11 cellular contexts compared by ENCODE assay signal in genomic region chr22:38215156-38216038, GRCh38. TPM values are rescaled to one million over a fixed set of nuclear protein-coding genes. Genes with fewer than 3 reads are reported as not detected.
DNase-seq lines count a peak whose midpoint lies in the region; ATAC-seq and TF ChIP-seq lines count a peak whose summit lies in the region.
"Had no signal": no experiment of that assay in that cellular context is flagged by ENCODE, and none has a peak within 500 bp of the region (broad histone marks: within the 10 kb centered on the region; RNA-seq: fewer than 3 reads in every experiment).

No MANE protein-coding gene starts in this region.

- no peak for TF ChIP-seq CTCF in HFFc6 (IDR thresholded peaks at IDR 0.05)
- TF ChIP-seq CTCF in dorsolateral prefrontal cortex (IDR thresholded peaks at IDR 0.05 in 54 of 56, conservative IDR thresholded peaks at IDR 0.05 in 2 of 56; ENCODE audit: low read depth in 1 of 56, partially characterized antibody in 56 of 56), result no peak
- TF ChIP-seq CTCF in osteocyte (IDR thresholded peaks at IDR 0.05), result no peak

- H3K27me3 Mint-ChIP-seq in CD4-positive, CD25-positive, alpha-beta regulatory T cell, result no peaks in the 10 kb centered on the region
- H3K27me3 Mint-ChIP-seq in HFFc6 (ENCODE audit: insufficient read depth), result peaks cover 31% of the 10 kb centered on the region
- no peaks in the 10 kb centered on the region for H3K27me3 Mint-ChIP-seq in osteocyte (ENCODE audit: unreplicated experiment)

- peaks cover 20% of the 10 kb centered on the region for H3K4me1 ChIP-seq in CD4-positive, CD25-positive, alpha-beta regulatory T cell (ENCODE audit: control insufficient read depth, insufficient read depth, low read length, poor library complexity, severe bottlenecking)

- no peaks in the 10 kb centered on the region for H3K27me3 ChIP-seq in CD4-positive, CD25-positive, alpha-beta regulatory T cell (ENCODE audit: control insufficient read depth, insufficient read depth, low read length)
- H3K27me3 ChIP-seq in dorsolateral prefrontal cortex, result no peaks in the 10 kb centered on the region
- H3K27me3 ChIP-seq: colonic mucosa had no signal

- H3K4me3 Mint-ChIP-seq in CD4-positive, CD25-positive, alpha-beta regulatory T cell, result peak overlapping the region in 3 of 4 donors; percentile 21 to 80 (median 26)
- H3K4me3 Mint-ChIP-seq in HFFc6 (peak overlapping the region; percentile 28; the same call in 1 of the 2 replicates), osteocyte (ENCODE audit: unreplicated experiment) (no peak overlapping the region)

- ATAC-seq in CD4-positive, CD25-positive, alpha-beta regulatory T cell (ENCODE audit: low read depth in 2 of 2), result no peak
- ATAC-seq in HG03460 (IDR thresholded peaks at IDR 0.05; ENCODE audit: unreplicated experiment) (no peak), GM21825 (IDR thresholded peaks at IDR 0.05; ENCODE audit: unreplicated experiment) (no peak)

- no peaks in the 10 kb centered on the region for H3K9me3 Mint-ChIP-seq in CD4-positive, CD25-positive, alpha-beta regulatory T cell
- H3K9me3 Mint-ChIP-seq in HFFc6 (no peaks in the 10 kb centered on the region; the same call in 1 of the 2 replicates), osteocyte (ENCODE audit: unreplicated experiment) (no peaks in the 10 kb centered on the region)

- no peaks in the 10 kb centered on the region for H3K9me3 ChIP-seq in CD4-positive, CD25-positive, alpha-beta regulatory T cell (ENCODE audit: control insufficient read depth in 2 of 2, low read length in 2 of 2)
- H3K9me3 ChIP-seq: colonic mucosa had no signal

- DNase-seq in CD4-positive, CD25-positive, alpha-beta regulatory T cell, result no peak
- DNase-seq in HFFc6 (no peak), dorsolateral prefrontal cortex (no peak), osteocyte (ENCODE audit: extremely low spot score, unreplicated experiment) (no peak), NCI-H510A (lab: John Stamatoyannopoulos, UW) (no peak), OCI-M2 (lab: John Stamatoyannopoulos, UW; ENCODE audit: unreplicated experiment) (no peak)
- DNase-seq: SHP77 treated with DMSO at 0.1 percent for 48 hours had no signal

- intact Hi-C loops in dorsolateral prefrontal cortex (cut with DNase I), result no loop called here

- peak overlapping the region in 2 of 3 donors; percentile 26 to 59 for H3K27ac Mint-ChIP-seq in CD4-positive, CD25-positive, alpha-beta regulatory T cell
- peak overlapping the region; percentile 73 for H3K27ac Mint-ChIP-seq in HFFc6
- peak overlapping the region; percentile 23 for H3K27ac Mint-ChIP-seq in osteocyte (ENCODE audit: unreplicated experiment)

- peaks cover 0 to 35% (median 9%) of the 10 kb centered on the region in 4 donors for H3K4me1 Mint-ChIP-seq in CD4-positive, CD25-positive, alpha-beta regulatory T cell
- peaks cover 54% of the 10 kb centered on the region for H3K4me1 Mint-ChIP-seq in HFFc6 (ENCODE audit: low read depth)
- peaks cover 50% of the 10 kb centered on the region for H3K4me1 Mint-ChIP-seq in osteocyte (ENCODE audit: unreplicated experiment)

- peaks cover 4% of the 10 kb centered on the region for H3K36me3 Mint-ChIP-seq in CD4-positive, CD25-positive, alpha-beta regulatory T cell
- H3K36me3 Mint-ChIP-seq in HFFc6 (ENCODE audit: low read depth) (peaks cover 24% of the 10 kb centered on the region), osteocyte (ENCODE audit: unreplicated experiment) (peaks cover 12% of the 10 kb centered on the region)

- H3K4me3 ChIP-seq in CD4-positive, CD25-positive, alpha-beta regulatory T cell (ENCODE audit: low read depth, low read length), result no peak overlapping the region
- no peak overlapping the region for H3K4me3 ChIP-seq in dorsolateral prefrontal cortex
- H3K4me3 ChIP-seq: lung had no signal

- no peak overlapping the region for H3K27ac ChIP-seq in CD4-positive, CD25-positive, alpha-beta regulatory T cell (ENCODE audit: insufficient read depth, low read length, poor library complexity, severe bottlenecking)
- H3K27ac ChIP-seq in dorsolateral prefrontal cortex, result peak overlapping the region in 32 of 59 donors; percentile 5 to 75 (median 51)
- H3K27ac ChIP-seq: colonic mucosa had no signal

- H3K36me3 ChIP-seq in CD4-positive, CD25-positive, alpha-beta regulatory T cell (ENCODE audit: control insufficient read depth, insufficient read depth, low read length), result no peaks in the 10 kb centered on the region
- H3K36me3 ChIP-seq: colonic mucosa had no signal

RNA-seq across cellular contexts. Expression of gene MAFF, which starts 13.6 kb away (rescaled TPM):
- total RNA-seq in CD4-positive, CD25-positive, alpha-beta regulatory T cell, result 39.4 TPM
- polyA plus RNA-seq in CD4-positive, CD25-positive, alpha-beta regulatory T cell, result 1 to 10 TPM; 1.4 to 2.4 (median 2.0) TPM
- total RNA-seq in HFFc6 (2021; fragmentation: NEBNext Ultra II Directional; extraction: Animal tissue kit (Norgen Biotek cat#: 25700)), result 10 to 100 TPM; 17.2 to 24.1 (median 22.8) TPM
- total RNA-seq in dorsolateral prefrontal cortex (100 to 1,000 TPM in 1 of 120 experiments, 10 to 100 TPM in 67, 1 to 10 TPM in 52; 3.4 to 113 (median 10.9) TPM), osteocyte (9.9 and 17.0 TPM in 2 replicates)

RNA-seq across cellular contexts. Expression of gene PLA2G6, which starts 33.8 kb away (rescaled TPM):
- 137 TPM for total RNA-seq in CD4-positive, CD25-positive, alpha-beta regulatory T cell
- polyA plus RNA-seq in CD4-positive, CD25-positive, alpha-beta regulatory T cell, result 1 to 10 TPM; 2.6 to 6.9 (median 5.4) TPM
- total RNA-seq in HFFc6 (2021; fragmentation: NEBNext Ultra II Directional; extraction: Animal tissue kit (Norgen Biotek cat#: 25700)), result 1 to 10 TPM; 4.1 to 6.6 (median 5.3) TPM
- total RNA-seq in dorsolateral prefrontal cortex (100 to 1,000 TPM in 17 of 120 experiments, 10 to 100 TPM in 103; 45.0 to 160 (median 76.4) TPM), osteocyte (41.6 and 48.8 TPM in 2 replicates)

RNA-seq across cellular contexts. Expression of gene TMEM184B, which starts 57.4 kb away (rescaled TPM):
- total RNA-seq in CD4-positive, CD25-positive, alpha-beta regulatory T cell, result 31.3 TPM
- polyA plus RNA-seq in CD4-positive, CD25-positive, alpha-beta regulatory T cell, result 1 to 10 TPM; 7.2 to 8.2 (median 7.7) TPM
- total RNA-seq in HFFc6 (2021; fragmentation: NEBNext Ultra II Directional; extraction: Animal tissue kit (Norgen Biotek cat#: 25700)), result 100 to 1,000 TPM; 104 to 125 (median 111) TPM
- total RNA-seq in dorsolateral prefrontal cortex (100 to 1,000 TPM in 119 of 120 experiments, 10 to 100 TPM in 1; 99.7 to 274 (median 141) TPM), osteocyte (88.0 and 90.5 TPM in 2 replicates)

Comparison
In these comparisons a context has a peak if more than half of its experiments do, and no peak if none do; other contexts are left out.
1. H3K27ac Mint-ChIP-seq: peak in every context shown above with its lines; median percentile 73 in HFFc6; 42 in CD4-positive, CD25-positive, alpha-beta regulatory T cell; 23 in osteocyte.